Comparison of ENCODE assay signal across 18 cellular contexts in the genomic region with DNA sequence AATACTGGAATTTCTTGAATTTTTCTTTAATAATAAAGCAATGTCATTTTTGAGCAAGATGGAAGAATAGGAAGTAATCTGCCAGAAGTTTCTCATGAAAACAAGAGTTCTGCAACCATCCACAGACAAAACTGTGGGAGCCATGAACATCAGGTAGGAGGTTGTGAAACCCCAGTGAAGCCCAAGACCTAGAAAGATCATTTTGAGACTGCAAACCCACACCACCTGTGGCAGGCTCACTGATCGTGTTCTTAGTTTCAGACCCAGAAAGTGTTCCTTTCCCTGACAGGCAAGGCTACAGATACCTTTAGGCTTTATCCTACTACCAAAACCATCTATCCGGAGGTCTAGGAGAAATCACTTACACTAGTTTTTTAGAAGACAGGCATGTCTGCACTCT.
A peak's percentile ranks its signal among the peaks of the same experiment; 100 is the strongest.
DNase-seq lines count a peak whose midpoint lies in the region; ATAC-seq and TF ChIP-seq lines count a peak whose summit lies in the region.
"Had no signal": no experiment of that assay in that cellular context is flagged by ENCODE, and none has a peak within 500 bp of the region (broad histone marks: within the 10 kb centered on the region; RNA-seq: fewer than 3 reads in every experiment).

No MANE protein-coding gene starts in this region.

- H3K79me2 ChIP-seq in SU-DHL-6 (ENCODE audit: insufficient read depth, low read length), result no peaks in the 10 kb centered on the region

- no peak overlapping the region for H3K9ac ChIP-seq in SU-DHL-6 (ENCODE audit: low read length)
- H3K9ac ChIP-seq: BLaER1 had no signal

- H4K20me1 ChIP-seq in SU-DHL-6 (ENCODE audit: low read depth, low read length), result no peaks in the 10 kb centered on the region
- H4K20me1 ChIP-seq: BLaER1 had no signal

- peaks cover 19% of the 10 kb centered on the region; the same call in 1 of the 2 replicates for H3K9me3 ChIP-seq in SU-DHL-6 (ENCODE audit: insufficient read depth, low read length)
- H3K9me3 ChIP-seq: HAP-1 had no signal

- no peaks in the 10 kb centered on the region for H3K27me3 ChIP-seq in SU-DHL-6 (ENCODE audit: low read length)
- H3K27me3 ChIP-seq: BLaER1 had no signal

- H3K9me2 ChIP-seq in SU-DHL-6 (replicated peaks; ENCODE audit: insufficient read depth, low read length), result no peaks in the 10 kb centered on the region

- H2AFZ ChIP-seq in SU-DHL-6 (ENCODE audit: low read depth, low read length, severe bottlenecking), result peak overlapping the region; percentile 19

- H3K4me3 ChIP-seq in GM12865 (ENCODE audit: low read depth, low read length) (no peak overlapping the region), SU-DHL-6 (ENCODE audit: insufficient read depth, low read length, poor library complexity, severe bottlenecking) (no peak overlapping the region)
- H3K4me3 ChIP-seq: BLaER1, HAP-1 had no signal

- peak; percentile 10 for DNase-seq in GM12865 (ENCODE audit: low read depth)
- DNase-seq: CD4-positive, CD25-positive, alpha-beta regulatory T cell; CD8-positive, alpha-beta T cell; DMS 273 treated with DMSO at 0.1 percent for 48 hours; DMS79; GDM1; GOT3; HFFc6 had no signal

- H3K4me2 ChIP-seq in SU-DHL-6 (ENCODE audit: low read depth, low read length, poor library complexity, severe bottlenecking), result no peak overlapping the region
- H3K4me2 ChIP-seq: BLaER1 had no signal

- TF ChIP-seq CTCF in GM12865 (IDR thresholded peaks at IDR 0.05; ENCODE audit: insufficient read depth, low read depth, low read length, missing control alignments) (no peak), SU-DHL-6 (IDR thresholded peaks at IDR 0.05; ENCODE audit: insufficient read depth, low read length, poor library complexity, severe bottlenecking) (no peak)

- H3K27ac ChIP-seq in SU-DHL-6 (ENCODE audit: low read depth, low read length), result no peak overlapping the region
- H3K27ac ChIP-seq: 22Rv1, BLaER1, C4-2B had no signal

- ATAC-seq in HG02610 (IDR thresholded peaks at IDR 0.05; ENCODE audit: unreplicated experiment), result peak; percentile 54
- peak; percentile 90 for ATAC-seq in HG03025 (IDR thresholded peaks at IDR 0.05; ENCODE audit: low FRiP score, unreplicated experiment)
- no peak for ATAC-seq in GM21723 (IDR thresholded peaks at IDR 0.05; ENCODE audit: unreplicated experiment)
- no peak for ATAC-seq in HG03469 (IDR thresholded peaks at IDR 0.05; ENCODE audit: unreplicated experiment)
- ATAC-seq in GM19023 (IDR thresholded peaks at IDR 0.05; ENCODE audit: unreplicated experiment), result no peak
- ATAC-seq: CD8-positive, alpha-beta T cell had no signal

- H3F3A ChIP-seq in SU-DHL-6 (ENCODE audit: insufficient read depth), result no peaks in the 10 kb centered on the region

- no peaks in the 10 kb centered on the region for H3K36me3 ChIP-seq in SU-DHL-6 (ENCODE audit: low read length)
- H3K36me3 ChIP-seq: BLaER1, HAP-1 had no signal

Comparison
In these comparisons a context has a peak if more than half of its experiments do, and no peak if none do; other contexts are left out.
1. ATAC-seq: peak in HG02610 (single experiment) and HG03025 (single experiment); none in GM21723 (single experiment), HG03469 (single experiment) and GM19023 (single experiment).